ENCODE assay signal across 31 cellular contexts in genomic region chr10:125479059-125479458, GRCh38.
A peak's percentile ranks its signal among the peaks of the same experiment; 100 is the strongest.
DNase-seq lines count a peak whose midpoint lies in the region; ATAC-seq and TF ChIP-seq lines count a peak whose summit lies in the region.
"Had no signal": no experiment of that assay in that cellular context is flagged by ENCODE, and none has a peak within 500 bp of the region (broad histone marks: within the 10 kb centered on the region; RNA-seq: fewer than 3 reads in every experiment).

No MANE protein-coding gene starts in this region.

- BruUV-seq in PC-3 (replicated peaks; lab: Mats Ljungman, UMichigan) (no TSS peak), mammary epithelial cell (replicated peaks; lab: Mats Ljungman, UMichigan) (no TSS peak)

- 0 out of 2 replicates have a peak overlapping the region, but pooled peaks have one; percentile 33 for H3K4me2 ChIP-seq in PC-3 (ENCODE audit: low read length)
- H3K4me2 ChIP-seq in mammary epithelial cell (ENCODE audit: insufficient read depth, low read depth, low read length): peak overlapping the region; percentile 42

- no peaks in the 10 kb centered on the region for H3K36me3 ChIP-seq in PC-3 (ENCODE audit: low read depth, low read length)
- H3K36me3 ChIP-seq in mammary epithelial cell (ENCODE audit: insufficient read depth, low read length): no peaks in the 10 kb centered on the region
- H3K36me3 ChIP-seq: colonic mucosa, MG63, neutrophil, prostate gland, upper lobe of left lung had no signal

- no peaks in the 10 kb centered on the region for H3K9me2 ChIP-seq in PC-3 (replicated peaks; ENCODE audit: low read length)

- no peaks in the 10 kb centered on the region for H3K9me3 ChIP-seq in PC-3 (ENCODE audit: low read length)
- no peaks in the 10 kb centered on the region for H3K9me3 ChIP-seq in mammary epithelial cell (replicated peaks; ENCODE audit: insufficient read depth, low read length)
- H3K9me3 ChIP-seq: colonic mucosa, MG63, neutrophil, prostate gland, upper lobe of left lung had no signal

- H3K9ac ChIP-seq in PC-3 (ENCODE audit: low read length): no peak overlapping the region
- H3K9ac ChIP-seq in mammary epithelial cell (ENCODE audit: insufficient read depth, low read length): no peak overlapping the region

- no peak overlapping the region for H3K4me3 ChIP-seq in PC-3 (ENCODE audit: low read length)
- H3K4me3 ChIP-seq in mammary epithelial cell (replicated peaks in 1 of 3; ENCODE audit: insufficient read depth in 1 of 3, low read depth in 2 of 3, low read length in 3 of 3): no peak overlapping the region
- H3K4me3 ChIP-seq: colonic mucosa, GM12878, MG63, prostate gland, upper lobe of left lung had no signal

- DNase-seq in DMS53 treated with DMSO at 0.1 percent for 48 hours (lab: John Stamatoyannopoulos, UW; ENCODE audit: unreplicated experiment) (peak; percentile 42), PC-3 (peak; percentile 83), mammary epithelial cell (peak; percentile 96), iris pigment epithelial cell (ENCODE audit: low read depth) (peak; percentile 16), mesothelial cell of epicardium (ENCODE audit: low spot score in 2 of 2, unreplicated experiment in 2 of 2) (no peak), NCI-H2227 (lab: John Stamatoyannopoulos, UW; ENCODE audit: unreplicated experiment) (no peak), LoVo (ENCODE audit: low spot score) (no peak)
- DNase-seq: activated CD4-positive, alpha-beta T cell treated with anti-CD3 and anti-CD28 coated beads, Interleukin-2, amount 50 U/mL, for 4 hours; activated CD8-positive, alpha-beta memory T cell treated with anti-CD3 and anti-CD28 coated beads, Interleukin-2, amount 50 U/mL, for 4 hours; CD8-positive, alpha-beta memory T cell; colonic mucosa; DMS79 treated with DMSO at 0.1 percent for 48 hours; glutamatergic neuron; HCEC 1CT; left cardiac atrium; mesenchymal stem cell; MG63; NCI-H2081 treated with DMSO at 0.1 percent for 48 hours; NCI-H446 treated with DMSO at 0.1 percent for 48 hours; SIG-M5; SW 1271; upper lobe of left lung had no signal

- POLR2A ChIA-PET in PC-3 (lab: Charles Lee; ENCODE audit: unreplicated experiment): no interaction called here

- peaks cover 1% of the 10 kb centered on the region for H3K27me3 Mint-ChIP-seq in mesothelial cell of epicardium (ENCODE audit: low read depth)

- no peaks in the 10 kb centered on the region for H3K36me3 Mint-ChIP-seq in mesothelial cell of epicardium
- H3K36me3 Mint-ChIP-seq: activated naive CD8-positive, alpha-beta T cell; CD8-positive, alpha-beta memory T cell; WTC11 had no signal

- dilution Hi-C loops in mammary epithelial cell (cut with HindIII; ENCODE audit: low sequenced_read_pairs): no loop called here

- CTCF ChIA-PET in PC-3 (lab: Charles Lee) (no interaction called here), mammary epithelial cell (lab: Charles Lee; ENCODE audit: low non-redundant PET) (no interaction called here)

- H3F3A ChIP-seq in PC-3 (ENCODE audit: low read length, unreplicated experiment): no peaks in the 10 kb centered on the region

- H4K20me1 ChIP-seq in PC-3 (ENCODE audit: low read length) (no peaks in the 10 kb centered on the region), mammary epithelial cell (ENCODE audit: insufficient read depth, low read length) (no peaks in the 10 kb centered on the region)

- 21% methylated on average over 3 of the region's 4 CpGs for WGBS in mammary epithelial cell (ENCODE audit: low coverage, missing lambda C conversion rate)

- in situ Hi-C loops in mammary epithelial cell (cut with MboI; ENCODE audit: low sequenced_read_pairs in 2 of 2): no loop called here

- H3K27me3 ChIP-seq in PC-3 (ENCODE audit: low read length): peaks cover 66% of the 10 kb centered on the region
- H3K27me3 ChIP-seq in mammary epithelial cell (ENCODE audit: insufficient read depth, low read length): no peaks in the 10 kb centered on the region
- H3K27me3 ChIP-seq: colonic mucosa, neutrophil, upper lobe of left lung had no signal

- H3K4me1 Mint-ChIP-seq in mesothelial cell of epicardium: peaks cover 41% of the 10 kb centered on the region
- H3K4me1 Mint-ChIP-seq: activated T-helper 17 cell treated with anti-CD3 and anti-CD28 coated beads, Interleukin-2, amount 50 U/mL, for 72 hours; B cell; CD8-positive, alpha-beta memory T cell had no signal

- H3K27ac ChIP-seq in PC-3 (ENCODE audit: low read length): no peak overlapping the region
- H3K27ac ChIP-seq in mammary epithelial cell (ENCODE audit: insufficient read depth, low read depth, low read length): no peak overlapping the region
- H3K27ac ChIP-seq: colonic mucosa, HL-60, neutrophil, prostate gland, upper lobe of left lung had no signal

- no peak overlapping the region for H3K27ac Mint-ChIP-seq in mesothelial cell of epicardium
- H3K27ac Mint-ChIP-seq: activated naive CD8-positive, alpha-beta T cell; activated T-helper 17 cell treated with anti-CD3 and anti-CD28 coated beads, Interleukin-2, amount 50 U/mL, for 72 hours; B cell; CD8-positive, alpha-beta memory T cell; WTC11 had no signal

- H3K79me2 ChIP-seq in PC-3 (ENCODE audit: low read length): no peaks in the 10 kb centered on the region
- no peaks in the 10 kb centered on the region for H3K79me2 ChIP-seq in mammary epithelial cell (ENCODE audit: insufficient read depth, low read length)

- H3K4me3 Mint-ChIP-seq in mesothelial cell of epicardium: no peak overlapping the region
- H3K4me3 Mint-ChIP-seq: activated naive CD8-positive, alpha-beta T cell; activated T-helper 17 cell treated with anti-CD3 and anti-CD28 coated beads, Interleukin-2, amount 50 U/mL, for 72 hours; B cell; CD8-positive, alpha-beta memory T cell; WTC11 had no signal

- H3K4me1 ChIP-seq in PC-3 (ENCODE audit: insufficient read depth, low read length) (peaks cover 13% of the 10 kb centered on the region), mammary epithelial cell (ENCODE audit: insufficient read depth, low read length) (peaks cover 14% of the 10 kb centered on the region)
- H3K4me1 ChIP-seq: colonic mucosa, prostate gland, upper lobe of left lung had no signal

- TF ChIP-seq CTCF in PC-3 (conservative IDR thresholded peaks at IDR 0.05; ENCODE audit: low read depth, low read length) (no peak), mammary epithelial cell (conservative IDR thresholded peaks at IDR 0.05 in 1 of 2, IDR thresholded peaks at IDR 0.05 in 1 of 2; ENCODE audit: extremely low read depth in 1 of 2, insufficient read depth in 1 of 2, low read depth in 1 of 2, low read length in 2 of 2) (no peak), mesothelial cell of epicardium (IDR thresholded peaks at IDR 0.05; ENCODE audit: unreplicated experiment) (no peak)

- ATAC-seq in PC-3 (no peak; the same call in 1 of the 2 replicates), GM21360 (IDR thresholded peaks at IDR 0.05; ENCODE audit: unreplicated experiment) (no peak)
- ATAC-seq: activated T-helper 17 cell treated with anti-CD3 and anti-CD28 coated beads, Interleukin-2, amount 50 U/mL, for 72 hours; GM12878; left cardiac atrium; WTC11 had no signal

- H2AFZ ChIP-seq in PC-3 (ENCODE audit: low read length) (no peak overlapping the region), mammary epithelial cell (ENCODE audit: low read depth, low read length) (no peak overlapping the region)

- intact Hi-C loops in PC-3 (cut with micrococcal nuclease) (no loop called here), mammary epithelial cell (cut with micrococcal nuclease) (no loop called here)

- H3K9me3 Mint-ChIP-seq in mesothelial cell of epicardium: no peaks in the 10 kb centered on the region
- H3K9me3 Mint-ChIP-seq: activated T-helper 17 cell treated with anti-CD3 and anti-CD28 coated beads, Interleukin-2, amount 50 U/mL, for 72 hours; WTC11 had no signal

Comparison
In these comparisons a context has a peak if more than half of its experiments do, and no peak if none do; other contexts are left out.
1. DNase-seq: peak in DMS53 treated with DMSO at 0.1 percent for 48 hours (single experiment), PC-3 (single experiment), mammary epithelial cell (single experiment) and iris pigment epithelial cell (single experiment); none in mesothelial cell of epicardium (0 of 2), NCI-H2227 (single experiment) and LoVo (single experiment).